In the genomic region with DNA sequence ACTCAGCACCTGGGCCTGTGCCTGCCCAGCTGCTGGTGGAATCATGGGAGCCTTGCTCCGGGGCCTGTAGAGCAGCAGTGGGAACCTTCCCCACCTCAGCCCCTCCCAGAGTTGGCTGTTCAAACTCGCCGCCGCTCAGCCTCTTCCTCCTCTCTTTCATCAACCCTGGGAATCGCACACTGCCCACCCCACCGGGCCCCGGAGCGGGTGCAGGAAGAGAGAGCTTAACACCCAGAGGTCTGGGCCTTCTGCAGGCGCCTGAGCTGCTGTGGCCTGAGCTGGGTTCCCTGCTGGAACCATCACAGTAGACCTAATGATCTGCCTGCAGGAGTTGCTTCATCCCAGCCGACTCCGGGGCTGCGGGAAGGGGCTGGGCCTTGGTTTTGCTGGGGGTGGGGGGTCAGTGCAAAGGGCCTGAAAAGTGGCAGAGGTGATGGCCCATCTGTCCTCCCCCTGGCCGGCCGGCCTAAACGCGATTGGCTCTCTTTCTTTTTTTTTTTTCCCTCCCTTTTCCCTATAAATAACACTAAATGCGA, we compare ENCODE assay signal across 9 cellular contexts.
DNase-seq lines count a peak whose midpoint lies in the region; ATAC-seq, FAIRE-seq and TF ChIP-seq lines count a peak whose summit lies in the region.
"Had no signal": no experiment of that assay in that cellular context is flagged by ENCODE, and none has a peak within 500 bp of the region (broad histone marks: within the 10 kb centered on the region; RNA-seq: fewer than 3 reads in every experiment).

No MANE protein-coding gene starts in this region.

- CTCF ChIA-PET in activated B cell treated with CpG ODN at 0.5 μM for 24 hours (lab: Charles Lee): interaction anchor here (1.0 to 1.5 kb wide), 3 partner anchors 13 to 24 kb away, joined by 3 to 5 read pairs (median 5); no protein-coding TSS in a partner anchor

- no peaks in the 10 kb centered on the region for H3K27me3 ChIP-seq in gastroesophageal sphincter
- no peaks in the 10 kb centered on the region for H3K27me3 ChIP-seq in smooth muscle cell (ENCODE audit: low read depth)

- no peaks in the 10 kb centered on the region for H3K36me3 ChIP-seq in gastroesophageal sphincter
- no peaks in the 10 kb centered on the region for H3K36me3 ChIP-seq in smooth muscle cell (ENCODE audit: low read depth)

- H3K27me3 Mint-ChIP-seq in activated B cell treated with CpG ODN at 0.5 μM for 24 hours: no peaks in the 10 kb centered on the region

- H3K36me3 Mint-ChIP-seq in activated B cell treated with CpG ODN at 0.5 μM for 24 hours (ENCODE audit: low read depth): peaks cover 40% of the 10 kb centered on the region

- peaks cover 64% of the 10 kb centered on the region for H3K79me2 ChIP-seq in smooth muscle cell (ENCODE audit: low read depth)

- H3K9me3 Mint-ChIP-seq in activated B cell treated with CpG ODN at 0.5 μM for 24 hours: no peaks in the 10 kb centered on the region

- H3K4me1 Mint-ChIP-seq in activated B cell treated with CpG ODN at 0.5 μM for 24 hours: peaks cover 85% of the 10 kb centered on the region

- TF ChIP-seq POLR2A in gastroesophageal sphincter (IDR thresholded peaks at IDR 0.05) (no peak), erythroblast (IDR thresholded peaks at IDR 0.05; ENCODE audit: low read length) (no peak)

- FAIRE-seq in GM19239 (lab: Jason Lieb, UNC): peak; percentile 11

- POLR2A ChIA-PET in activated B cell treated with CpG ODN at 0.5 μM for 24 hours (lab: Charles Lee): interaction anchor here (1.0 to 23.2 kb wide), 6 partner anchors 8 to 129 kb away, joined by 3 to 831 read pairs (median 52); no protein-coding TSS in a partner anchor

- TF ChIP-seq EP300 in gastroesophageal sphincter (IDR thresholded peaks at IDR 0.05): no peak

- H3K4me2 ChIP-seq in smooth muscle cell: peak overlapping the region; percentile 93

- H3K4me1 ChIP-seq in gastroesophageal sphincter: peaks cover 3 to 100% (median 44%) of the 10 kb centered on the region in 3 donors
- H3K4me1 ChIP-seq in smooth muscle cell (ENCODE audit: low read depth): peaks cover 65% of the 10 kb centered on the region

- WGBS in gastroesophageal sphincter (ENCODE audit: low coverage in 1 of 2), 2 donors: 46% methylated on average over 8 of the region's 17 CpGs; no CpG with 5 or more reads in 1 of the 2 donors
- WGBS in smooth muscle cell (ENCODE audit: low lambda C conversion rate): 24% methylated on average over 17 of the region's 17 CpGs

- peaks cover 100% of the 10 kb centered on the region for H4K20me1 ChIP-seq in smooth muscle cell (ENCODE audit: low read depth)

- H3F3A ChIP-seq in smooth muscle cell (ENCODE audit: low read depth): peaks cover 25% of the 10 kb centered on the region

- H3K27ac ChIP-seq in gastroesophageal sphincter (peak overlapping the region in 3 of 4 donors; percentile 92 to 94 (median 93)), smooth muscle cell (ENCODE audit: low read depth) (peak overlapping the region; percentile 94)

- H2AFZ ChIP-seq in smooth muscle cell (ENCODE audit: low read depth): no peak overlapping the region

- H3K27ac Mint-ChIP-seq in activated B cell treated with CpG ODN at 0.5 μM for 24 hours: peak overlapping the region; percentile 99

- TF ChIP-seq CTCF in activated B cell treated with CpG ODN at 0.5 μM for 24 hours (IDR thresholded peaks at IDR 0.05) (no peak), gastroesophageal sphincter (IDR thresholded peaks at IDR 0.05) (no peak), smooth muscle cell (IDR thresholded peaks at IDR 0.05; ENCODE audit: borderline replicate concordance, insufficient read depth, poor library complexity, severe bottlenecking) (no peak), GM13977 (IDR thresholded peaks at IDR 0.05; ENCODE audit: extremely low read depth, insufficient read depth, missing control alignments) (no peak)

- H3K9ac ChIP-seq in smooth muscle cell (ENCODE audit: low read depth): peak overlapping the region; percentile 71

- peak overlapping the region; percentile 95 for H3K4me3 Mint-ChIP-seq in activated B cell treated with CpG ODN at 0.5 μM for 24 hours

- in situ Hi-C loops in GM13977 (cut with MboI; ENCODE audit: low pct_unique_long_range_greater_than_20kb, low sequenced_read_pairs, unreplicated experiment): no loop called here

- H3K4me3 ChIP-seq in gastroesophageal sphincter (peak overlapping the region in 1 of 2 donors; percentile 23), smooth muscle cell (no peak overlapping the region)

- intact Hi-C loops in activated B cell treated with CpG ODN at 0.5 μM for 24 hours (cut with micrococcal nuclease): no loop called here

- DNase-seq in GM19239 (ENCODE audit: insufficient read length, low spot score) (no peak), activated B cell treated with CpG ODN at 0.5 μM for 24 hours (no peak), smooth muscle cell (lab: John Stamatoyannopoulos, UW; ENCODE audit: unreplicated experiment) (no peak), erythroblast (lab: John Stamatoyannopoulos, UW) (no peak), retina (no peak), GM13977 (ENCODE audit: low spot score) (no peak)
- DNase-seq: NCI-H510A treated with DMSO at 0.1 percent for 48 hours had no signal

- ATAC-seq in activated B cell treated with CpG ODN at 0.5 μM for 24 hours (ENCODE audit: low read depth) (no peak), gastroesophageal sphincter (no peak), GM21737 (IDR thresholded peaks at IDR 0.05; ENCODE audit: unreplicated experiment) (no peak)

- H3K9me3 ChIP-seq in gastroesophageal sphincter (no peaks in the 10 kb centered on the region), smooth muscle cell (replicated peaks; ENCODE audit: low read depth) (no peaks in the 10 kb centered on the region)
